8 cellular contexts compared by ENCODE assay signal in the genomic region with DNA sequence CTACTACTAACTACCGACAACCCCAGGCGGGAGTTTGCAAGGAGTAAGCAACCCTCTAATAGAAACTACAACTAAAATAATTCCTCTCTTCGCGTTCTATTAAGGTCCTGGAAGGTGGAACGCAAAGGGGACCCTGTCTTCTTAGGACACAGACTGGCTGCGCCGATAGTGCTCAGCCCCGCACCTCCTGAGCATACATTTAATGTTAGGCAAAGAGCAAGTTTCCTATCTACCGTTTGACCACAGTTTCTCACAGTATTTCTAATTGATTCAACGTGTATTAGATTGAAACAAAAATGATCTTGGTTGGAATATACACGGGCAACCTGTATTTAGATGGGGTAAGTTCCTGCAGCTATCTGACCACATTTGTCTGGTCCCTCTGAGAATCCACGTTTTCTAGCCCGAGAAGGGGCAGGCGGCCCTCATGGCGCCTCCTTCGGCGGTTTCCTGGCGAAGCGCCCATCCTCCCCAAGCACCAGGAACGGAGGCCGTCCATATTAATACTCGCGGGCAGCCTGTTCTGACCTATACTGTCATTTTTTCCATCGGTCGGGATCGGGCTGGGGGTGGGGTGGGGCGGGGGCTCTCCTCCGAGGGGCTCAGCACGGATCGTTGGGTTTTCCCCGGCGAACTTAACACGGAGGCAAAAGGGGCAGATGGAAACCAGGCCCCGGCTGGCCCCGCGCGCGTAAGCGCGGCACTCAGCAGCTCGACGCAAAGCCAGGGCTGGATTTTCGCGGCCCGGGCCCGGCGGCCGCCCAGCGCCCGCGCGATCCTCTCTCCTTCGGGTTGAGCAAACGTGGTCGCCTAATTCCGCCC.
DNase-seq lines count a peak whose midpoint lies in the region; ATAC-seq, FAIRE-seq and TF ChIP-seq lines count a peak whose summit lies in the region.

No MANE protein-coding gene starts in this region.

- peak; percentile 11 for ATAC-seq in activated CD8-positive, alpha-beta memory T cell treated with anti-CD3 and anti-CD28 coated beads, Interleukin-2, amount 10 ng/mL, durations not matched to agents 7 days and 5 days
- no peak for ATAC-seq in HG03521 (IDR thresholded peaks at IDR 0.05; ENCODE audit: unreplicated experiment)

- peak overlapping the region; percentile 35 for H2AFZ ChIP-seq in neuronal stem cell (ENCODE audit: low read length)

- no peaks in the 10 kb centered on the region for H3K79me1 ChIP-seq in neuronal stem cell (ENCODE audit: low read depth, low read length)

- no peak overlapping the region for H3K9ac ChIP-seq in neuronal stem cell (ENCODE audit: low read depth, low read length, poor library complexity)

- peak overlapping the region; percentile 79 for H3K4me3 Mint-ChIP-seq in activated CD8-positive, alpha-beta memory T cell treated with anti-CD3 and anti-CD28 coated beads, Interleukin-2, amount 10 ng/mL, durations not matched to agents 7 days and 5 days

- peaks cover 2 to 7% of the 10 kb centered on the region in 2 donors for H3K4me1 ChIP-seq in neuronal stem cell (ENCODE audit: control insufficient read depth in 2 of 2, insufficient read depth in 1 of 2, low read depth in 1 of 2, low read length in 2 of 2)

- H2BK15ac ChIP-seq in neuronal stem cell (ENCODE audit: low read length): no peak overlapping the region

- no peak overlapping the region for H3K18ac ChIP-seq in neuronal stem cell (ENCODE audit: low read length)

- no peaks in the 10 kb centered on the region for H3K9me3 Mint-ChIP-seq in activated CD8-positive, alpha-beta memory T cell treated with anti-CD3 and anti-CD28 coated beads, Interleukin-2, amount 10 ng/mL, durations not matched to agents 7 days and 5 days (ENCODE audit: low read depth)

- H2BK5ac ChIP-seq in neuronal stem cell (ENCODE audit: low read length): no peak overlapping the region

- CTCF ChIA-PET in activated CD8-positive, alpha-beta memory T cell treated with anti-CD3 and anti-CD28 coated beads, Interleukin-2, amount 10 ng/mL, durations not matched to agents 7 days and 5 days (lab: Charles Lee): no interaction called here

- no peaks in the 10 kb centered on the region for H3K27me3 Mint-ChIP-seq in activated CD8-positive, alpha-beta memory T cell treated with anti-CD3 and anti-CD28 coated beads, Interleukin-2, amount 10 ng/mL, durations not matched to agents 7 days and 5 days

- no peak overlapping the region for H2AK5ac ChIP-seq in neuronal stem cell (ENCODE audit: low read depth, low read length)

- H3K4ac ChIP-seq in neuronal stem cell (ENCODE audit: low read length): no peak overlapping the region

- peak overlapping the region; percentile 69 for H3K4me2 ChIP-seq in neuronal stem cell (ENCODE audit: insufficient read depth, low read length, poor library complexity, severe bottlenecking)

- peaks cover 0 to 2% of the 10 kb centered on the region in 2 donors for H3K9me3 ChIP-seq in neuronal stem cell (replicated peaks in 1 of 2; ENCODE audit: control insufficient read depth in 2 of 2, insufficient read depth in 1 of 2, low read depth in 1 of 2, low read length in 2 of 2)

- H3K4me1 Mint-ChIP-seq in activated CD8-positive, alpha-beta memory T cell treated with anti-CD3 and anti-CD28 coated beads, Interleukin-2, amount 10 ng/mL, durations not matched to agents 7 days and 5 days: peaks cover 35% of the 10 kb centered on the region

- peaks cover 0 to 22% (median 22%) of the 10 kb centered on the region in 3 experiments for H3K27me3 ChIP-seq in neuronal stem cell (ENCODE audit: control insufficient read depth in 3 of 3, insufficient read depth in 3 of 3, low read depth in 1 of 3, low read length in 3 of 3)

- no CpG with 5 or more reads among the region's 56 CpGs for WGBS in neuronal stem cell (ENCODE audit: extremely low coverage in 2 of 2, insufficient read length in 2 of 2, insufficient replicate concordance in 1 of 2), 2 donors

- no peak overlapping the region for H2BK12ac ChIP-seq in neuronal stem cell (ENCODE audit: low read length)

- TF ChIP-seq CTCF in fibroblast of the aortic adventitia (IDR thresholded peaks at IDR 0.05; ENCODE audit: insufficient read depth, low read length) (no peak), D721Med (IDR thresholded peaks at IDR 0.05; ENCODE audit: insufficient read depth, missing control alignments) (no peak)

- H3K23ac ChIP-seq in neuronal stem cell (ENCODE audit: low read depth, low read length, poor library complexity): no peak overlapping the region

- no peak overlapping the region for H3K14ac ChIP-seq in neuronal stem cell (ENCODE audit: low read length)

- H3K27ac ChIP-seq in neuronal stem cell (replicated peaks; ENCODE audit: low read length): no peak overlapping the region

- no peaks in the 10 kb centered on the region for H3K36me3 ChIP-seq in neuronal stem cell (replicated peaks in 1 of 2; ENCODE audit: control insufficient read depth in 2 of 2, insufficient read depth in 2 of 2, low read length in 2 of 2)

- H3K4me3 ChIP-seq in fibroblast of the aortic adventitia (ENCODE audit: low read depth, low read length): peak overlapping the region; percentile 35
- H3K4me3 ChIP-seq in neuronal stem cell (ENCODE audit: low read length in 2 of 2): peak overlapping the region; percentile 46 to 83

- no peak for FAIRE-seq in D721Med (lab: Jason Lieb, UNC)

- no peaks in the 10 kb centered on the region for H3K36me3 Mint-ChIP-seq in activated CD8-positive, alpha-beta memory T cell treated with anti-CD3 and anti-CD28 coated beads, Interleukin-2, amount 10 ng/mL, durations not matched to agents 7 days and 5 days

- H2BK120ac ChIP-seq in neuronal stem cell (ENCODE audit: low read depth, low read length): no peak overlapping the region

- no peak overlapping the region for H4K91ac ChIP-seq in neuronal stem cell (ENCODE audit: low read depth, low read length, poor library complexity)

- DNase-seq in activated gamma-delta T cell (lab: John Stamatoyannopoulos, UW) (peak; percentile 42), activated gamma-delta T cell treated with Interleukin-2 at 50 U/mL for 16 hours (no peak), NCI-H1694 (lab: John Stamatoyannopoulos, UW) (peak; percentile 63), fibroblast of the aortic adventitia (ENCODE audit: low read depth) (no peak), neuronal stem cell (ENCODE audit: low spot score) (no peak), D721Med (ENCODE audit: insufficient read length, low spot score) (no peak)
- peak; percentile 57 for DNase-seq in activated CD8-positive, alpha-beta memory T cell treated with anti-CD3 and anti-CD28 coated beads, Interleukin-2, amount 10 ng/mL, durations not matched to agents 7 days and 5 days

- peak overlapping the region; percentile 43 for H4K8ac ChIP-seq in neuronal stem cell (ENCODE audit: low read depth, low read length)

- H3K27ac Mint-ChIP-seq in activated CD8-positive, alpha-beta memory T cell treated with anti-CD3 and anti-CD28 coated beads, Interleukin-2, amount 10 ng/mL, durations not matched to agents 7 days and 5 days: peak overlapping the region; percentile 98

Comparison
In these comparisons a context has a peak if more than half of its experiments do, and no peak if none do; other contexts are left out.
1. DNase-seq: peak in activated gamma-delta T cell (single experiment), NCI-H1694 (single experiment) and activated CD8-positive, alpha-beta memory T cell treated with anti-CD3 and anti-CD28 coated beads, Interleukin-2, amount 10 ng/mL, durations not matched to agents 7 days and 5 days (single experiment); none in activated gamma-delta T cell treated with Interleukin-2 at 50 U/mL for 16 hours (single experiment), fibroblast of the aortic adventitia (single experiment), neuronal stem cell (single experiment) and D721Med (single experiment).